ENCODE assay signal across 8 cellular contexts in the genomic region with DNA sequence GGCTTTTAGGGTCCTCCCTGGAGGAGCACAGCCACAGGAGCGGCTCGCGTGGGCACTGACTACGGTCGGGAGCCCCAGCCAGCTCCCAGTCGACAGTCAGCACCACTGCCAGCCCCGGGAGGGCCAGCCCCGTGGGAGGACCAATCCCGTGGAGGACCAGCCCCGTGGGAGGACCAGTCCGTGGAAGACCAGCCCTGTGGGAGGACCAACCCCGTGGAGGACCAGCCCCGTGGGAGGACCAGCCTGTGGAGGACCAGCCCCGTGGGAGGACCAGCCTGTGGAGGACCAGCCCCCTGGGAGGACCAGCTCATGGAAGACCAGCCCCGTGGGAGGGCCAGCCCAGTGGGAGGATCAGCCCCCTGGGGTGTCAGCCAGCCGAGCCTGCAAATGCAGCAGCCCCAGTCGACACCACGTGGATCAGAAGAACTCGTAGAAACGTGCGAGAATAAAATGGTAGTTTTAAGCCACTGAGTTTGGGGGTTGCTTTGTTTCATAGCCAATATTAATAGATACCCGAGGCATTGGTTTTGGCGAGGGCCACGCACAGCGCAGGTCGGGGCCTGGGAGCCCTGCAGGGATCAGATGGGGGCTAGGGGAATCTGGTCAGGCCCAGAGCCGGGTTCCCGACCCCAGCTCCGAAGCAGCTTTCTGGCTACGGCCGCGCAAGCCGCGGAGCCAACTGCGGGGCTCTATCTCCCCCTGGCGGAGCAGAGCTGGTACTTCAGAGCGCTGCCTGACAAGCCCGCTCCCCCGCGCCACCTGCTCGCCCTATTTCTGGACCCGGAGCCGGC.
DNase-seq lines count a peak whose midpoint lies in the region; ATAC-seq and TF ChIP-seq lines count a peak whose summit lies in the region.

No MANE protein-coding gene starts in this region.

- H3K4me1 ChIP-seq in lower lobe of right lung, result peaks cover 9% of the 10 kb centered on the region

- DNase-seq in AG08396 (ENCODE audit: low spot score) (peak; percentile 89), NCI-H345 treated with DMSO at 0.1 percent for 48 hours (lab: John Stamatoyannopoulos, UW; ENCODE audit: unreplicated experiment) (peak; percentile 31), dedifferentiated amniotic fluid mesenchymal stem cell (ENCODE audit: extremely low spot score) (peak; percentile 43), lower lobe of right lung (peak; percentile 80)
- DNase-seq in activated CD4-positive, alpha-beta T cell treated with anti-CD3 and anti-CD28 coated beads, Interleukin-2, amount 10 ng/mL, durations not matched to agents 7 days and 5 days, result peak; percentile 64
- peak; percentile 16 to 64 (median 54) for DNase-seq in stimulated activated CD4-positive, alpha-beta T cell treated with anti-CD3 and anti-CD28 coated beads, TNF-alpha, amount 100 ng/mL, for 24 hours (ENCODE audit: low read depth in 3 of 3)

- no peaks in the 10 kb centered on the region for H3K9me3 Mint-ChIP-seq in activated CD4-positive, alpha-beta T cell treated with anti-CD3 and anti-CD28 coated beads, Interleukin-2, amount 10 ng/mL, durations not matched to agents 7 days and 5 days

- no peak overlapping the region for H3K4me3 Mint-ChIP-seq in activated CD4-positive, alpha-beta T cell treated with anti-CD3 and anti-CD28 coated beads, Interleukin-2, amount 10 ng/mL, durations not matched to agents 7 days and 5 days

- CTCF ChIA-PET in activated CD4-positive, alpha-beta T cell treated with anti-CD3 and anti-CD28 coated beads, Interleukin-2, amount 10 ng/mL, durations not matched to agents 7 days and 5 days (lab: Charles Lee), result interaction anchor here (0.6 to 1.5 kb wide), 10 partner anchors 10 to 570 kb away, joined by 3 to 5 read pairs (median 3); no protein-coding TSS in a partner anchor

- TF ChIP-seq CTCF in lower lobe of right lung (IDR thresholded peaks at IDR 0.05), result peak; percentile 96

- no peaks in the 10 kb centered on the region for H3K9me3 ChIP-seq in lower lobe of right lung

- H3K36me3 Mint-ChIP-seq in activated CD4-positive, alpha-beta T cell treated with anti-CD3 and anti-CD28 coated beads, Interleukin-2, amount 10 ng/mL, durations not matched to agents 7 days and 5 days (ENCODE audit: low read depth), result no peaks in the 10 kb centered on the region

- H3K36me3 ChIP-seq in lower lobe of right lung, result no peaks in the 10 kb centered on the region

- ATAC-seq in GM18858 (IDR thresholded peaks at IDR 0.05; ENCODE audit: unreplicated experiment) (peak; percentile 96), HG03066 (IDR thresholded peaks at IDR 0.05; ENCODE audit: low read depth, unreplicated experiment) (peak; percentile 90), lower lobe of right lung (peak; percentile 90 to 93)

- intact Hi-C loops in lower lobe of right lung (cut with DNase I), result no loop called here

- H3K27me3 Mint-ChIP-seq in activated CD4-positive, alpha-beta T cell treated with anti-CD3 and anti-CD28 coated beads, Interleukin-2, amount 10 ng/mL, durations not matched to agents 7 days and 5 days, result peaks cover 40% of the 10 kb centered on the region

- H3K27ac ChIP-seq in lower lobe of right lung, result no peak overlapping the region

- H3K27me3 ChIP-seq in lower lobe of right lung (ENCODE audit: low read depth), result peaks cover 17% of the 10 kb centered on the region

- no peaks in the 10 kb centered on the region for H3K4me1 Mint-ChIP-seq in activated CD4-positive, alpha-beta T cell treated with anti-CD3 and anti-CD28 coated beads, Interleukin-2, amount 10 ng/mL, durations not matched to agents 7 days and 5 days

- H3K27ac Mint-ChIP-seq in activated CD4-positive, alpha-beta T cell treated with anti-CD3 and anti-CD28 coated beads, Interleukin-2, amount 10 ng/mL, durations not matched to agents 7 days and 5 days, result no peak overlapping the region

- POLR2A ChIA-PET in activated CD4-positive, alpha-beta T cell treated with anti-CD3 and anti-CD28 coated beads, Interleukin-2, amount 10 ng/mL, durations not matched to agents 7 days and 5 days (lab: Charles Lee), result no interaction called here

- H3K4me3 ChIP-seq in lower lobe of right lung, result peak overlapping the region; percentile 44

Comparison
In these comparisons a context has a peak if more than half of its experiments do, and no peak if none do; other contexts are left out.
1. DNase-seq: peak in every context shown above with its lines; median percentile 89 in AG08396; 80 in lower lobe of right lung; 64 in activated CD4-positive, alpha-beta T cell treated with anti-CD3 and anti-CD28 coated beads, Interleukin-2, amount 10 ng/mL, durations not matched to agents 7 days and 5 days; 54 in stimulated activated CD4-positive, alpha-beta T cell treated with anti-CD3 and anti-CD28 coated beads, TNF-alpha, amount 100 ng/mL, for 24 hours; 43 in dedifferentiated amniotic fluid mesenchymal stem cell; 31 in NCI-H345 treated with DMSO at 0.1 percent for 48 hours.